8 cellular contexts compared by ENCODE assay signal in genomic region chr17:59753522-59754467, GRCh38. TPM values are rescaled to one million over a fixed set of nuclear protein-coding genes. Genes with fewer than 3 reads are reported as not detected.
DNase-seq lines count a peak whose midpoint lies in the region; ATAC-seq and TF ChIP-seq lines count a peak whose summit lies in the region.

No MANE protein-coding gene starts in this region.

- WGBS in liver: 29% methylated on average over 3 of the region's 3 CpGs

- ATAC-seq in GM21367 (IDR thresholded peaks at IDR 0.05; ENCODE audit: unreplicated experiment) (peak; percentile 56), HG03135 (IDR thresholded peaks at IDR 0.05; ENCODE audit: unreplicated experiment) (no peak)

- peak; percentile 96 to 98 for TF ChIP-seq RAD21 in liver (IDR thresholded peaks at IDR 0.05)

- H3K9me3 ChIP-seq in colonic mucosa (no peaks in the 10 kb centered on the region), liver (ENCODE audit: control insufficient read depth in 4 of 4, low read length in 3 of 4) (no peaks in the 10 kb centered on the region), subcutaneous abdominal adipose tissue (ENCODE audit: control insufficient read depth in 5 of 5, low read length in 5 of 5) (no peaks in the 10 kb centered on the region)

- intact Hi-C loops in colonic mucosa (cut with DNase I): no loop called here

- H3K4me3 ChIP-seq in colonic mucosa (no peak overlapping the region), liver (ENCODE audit: low read depth in 1 of 3, low read length in 3 of 3) (no peak overlapping the region), subcutaneous abdominal adipose tissue (ENCODE audit: low read depth in 1 of 5, low read length in 5 of 5) (peak overlapping the region in 2 of 5 donors; percentile 13 to 28)

- TF ChIP-seq CTCF in colonic mucosa (IDR thresholded peaks at IDR 0.05) (peak; percentile 56), liver (IDR thresholded peaks at IDR 0.05; ENCODE audit: low read depth, low read length, missing input control) (peak; percentile 70)

- H3K36me3 ChIP-seq in colonic mucosa (no peaks in the 10 kb centered on the region), liver (ENCODE audit: control insufficient read depth in 4 of 4, insufficient read depth in 3 of 4, low read depth in 1 of 4, low read length in 3 of 4) (peaks cover 0 to 6% (median 1%) of the 10 kb centered on the region in 4 donors), subcutaneous abdominal adipose tissue (ENCODE audit: control insufficient read depth in 5 of 5, insufficient read depth in 5 of 5, low read length in 5 of 5) (peaks cover 0 to 2% (median 0%) of the 10 kb centered on the region in 5 donors)

- H3K4me1 ChIP-seq in colonic mucosa: no peaks in the 10 kb centered on the region
- H3K4me1 ChIP-seq in liver (ENCODE audit: control insufficient read depth in 4 of 4, insufficient read depth in 4 of 4, low read length in 3 of 4): peaks cover 0 to 8% (median 2%) of the 10 kb centered on the region in 4 donors
- H3K4me1 ChIP-seq in subcutaneous abdominal adipose tissue (ENCODE audit: control insufficient read depth in 5 of 5, insufficient read depth in 5 of 5, low read length in 5 of 5): peaks cover 2 to 16% (median 14%) of the 10 kb centered on the region in 5 donors

- peak overlapping the region; percentile 48 for H3K27ac ChIP-seq in colonic mucosa
- peak overlapping the region in 1 of 2 donors; percentile 22 for H3K27ac ChIP-seq in liver (ENCODE audit: low read depth in 1 of 2, low read length in 2 of 2)
- peak overlapping the region; percentile 98 for H3K27ac ChIP-seq in subcutaneous abdominal adipose tissue (ENCODE audit: low read depth, low read length)

- peak; percentile 86 for DNase-seq in COLO829 (ENCODE audit: low spot score)
- peak; percentile 82 for DNase-seq in NCI-H1092 treated with DMSO at 0.1 percent for 48 hours (lab: John Stamatoyannopoulos, UW)
- peak; percentile 66 for DNase-seq in SHP77 treated with DMSO at 0.1 percent for 48 hours (lab: John Stamatoyannopoulos, UW)
- peak; percentile 47 for DNase-seq in colonic mucosa

- H3K9ac ChIP-seq in colonic mucosa (ENCODE audit: low read depth in 2 of 2, low read length in 2 of 2) (peak overlapping the region in 1 of 2 donors; percentile 58), liver (ENCODE audit: low read depth in 1 of 2, low read length in 2 of 2) (peak overlapping the region in 1 of 2 donors; percentile 45), subcutaneous abdominal adipose tissue (ENCODE audit: low read length in 5 of 5) (peak overlapping the region in 4 of 5 donors; percentile 4 to 63 (median 52))

- H3K27me3 ChIP-seq in colonic mucosa: no peaks in the 10 kb centered on the region
- no peaks in the 10 kb centered on the region for H3K27me3 ChIP-seq in liver (ENCODE audit: control insufficient read depth in 4 of 4, insufficient read depth in 4 of 4, low read length in 3 of 4)
- H3K27me3 ChIP-seq in subcutaneous abdominal adipose tissue (ENCODE audit: control insufficient read depth in 5 of 5, insufficient read depth in 4 of 5, low read length in 5 of 5): no peaks in the 10 kb centered on the region

TF ChIP-seq in liver, 16 proteins besides CTCF, POLR2A, EP300 and RAD21:
- no peak for TF ChIP-seq JUND (IDR thresholded peaks at IDR 0.05)
- TF ChIP-seq YY1 (IDR thresholded peaks at IDR 0.05): peak; percentile 34
TF ChIP-seq in liver: peak in this region for 1.

RNA-seq across cellular contexts. Expression of gene VMP1, which starts 46.3 kb away (rescaled TPM):
- total RNA-seq in colonic mucosa (100 to 1,000 TPM; 186 to 291 TPM), liver (100 to 1,000 TPM in 1 of 2 donors, 10 to 100 TPM in 1; 58.1 to 118 TPM)
- 10 to 100 TPM; 46.4 to 85.0 TPM for polyA plus RNA-seq in liver

RNA-seq across cellular contexts. Expression of gene PTRH2, which starts 46.6 kb away (rescaled TPM):
- 10 to 100 TPM; 20.1 to 21.1 TPM for total RNA-seq in colonic mucosa
- total RNA-seq in liver: 10 to 100 TPM in 1 of 2 donors, 1 to 10 TPM in 1; 9.7 to 23.4 TPM
- polyA plus RNA-seq in liver: 10 to 100 TPM; 22.7 to 39.1 TPM
